ENCODE assay signal across 24 cellular contexts in the genomic region with DNA sequence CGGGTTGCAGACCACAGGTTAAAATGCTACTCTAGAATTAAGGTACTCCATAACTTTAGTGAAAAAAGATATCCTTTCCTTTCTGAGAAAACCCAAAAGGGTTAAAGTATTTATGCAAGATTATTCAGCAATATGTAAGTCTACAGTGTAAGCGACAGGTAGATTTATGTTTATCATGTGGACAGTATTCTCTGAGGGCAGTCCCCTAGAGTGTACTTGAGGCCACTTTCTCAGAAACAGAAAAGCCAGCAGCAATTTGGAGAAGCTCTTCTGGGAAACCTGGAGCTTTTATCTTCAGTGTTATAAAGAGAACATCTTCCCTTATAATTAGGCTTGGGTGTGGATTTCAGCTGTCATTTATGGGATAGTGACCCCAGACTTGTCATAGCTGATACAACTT.
"Had no signal": no experiment of that assay in that cellular context is flagged by ENCODE, and none has a peak within 500 bp of the region (broad histone marks: within the 10 kb centered on the region; RNA-seq: fewer than 3 reads in every experiment).

No MANE protein-coding gene starts in this region.

- ATAC-seq: gastrocnemius medialis, right lobe of liver had no signal

- FAIRE-seq: endometrium, TTC549 had no signal

- H3K4me3 ChIP-seq: adrenal gland, cardiac muscle cell, colonic mucosa, gastrocnemius medialis, right lobe of liver, tibial nerve had no signal

- H3K27me3 ChIP-seq: adrenal gland, cardiac muscle cell, colonic mucosa, gastrocnemius medialis, neutrophil, right lobe of liver, tibial nerve had no signal

- H3K4me1 ChIP-seq: colonic mucosa had no signal

- H3K36me3 ChIP-seq: adrenal gland, cardiac muscle cell, colonic mucosa, gastrocnemius medialis, tibial nerve had no signal

- H3K27ac ChIP-seq: adrenal gland, cardiac muscle cell, colonic mucosa, epithelial cell of prostate, neutrophil, right lobe of liver, VCaP had no signal

- H3K9me3 ChIP-seq: adrenal gland, colonic mucosa, gastrocnemius medialis, neutrophil, right lobe of liver, tibial nerve had no signal

- DNase-seq: activated CD4-positive, alpha-beta T cell treated with anti-CD3 and anti-CD28 coated beads for 4 hours; activated CD4-positive, alpha-beta T cell treated with anti-CD3 and anti-CD28 coated beads, Interleukin-2, amount 50 U/mL, for 4 hours; activated effector memory CD4-positive, alpha-beta T cell treated with Interleukin-2 at 50 U/mL for 16 hours; activated naive CD4-positive, alpha-beta T cell treated with Interleukin-2 at 50 U/mL for 16 hours; adrenal gland; aorta; cerebellar nuclear complex; colonic mucosa; effector CD8-positive, alpha-beta T cell; gastrocnemius medialis; glutamatergic neuron; islet precursor cell; naive B cell; nephron progenitor cell; right lobe of liver; stimulated activated CD4-positive, alpha-beta T cell treated with anti-CD3 and anti-CD28 coated beads, Interleukin-2, amount 100 ng/mL, for 48 hours; stimulated activated naive CD4-positive, alpha-beta T cell treated with Interleukin-2 at 50 U/mL for 16 hours had no signal
